ENCODE assay signal across 8 cellular contexts in genomic region chrX:103405009-103405333, GRCh38. TPM values are rescaled to one million over a fixed set of nuclear protein-coding genes. Genes with fewer than 3 reads are reported as not detected.
A peak's percentile ranks its signal among the peaks of the same experiment; 100 is the strongest.
DNase-seq lines count a peak whose midpoint lies in the region; ATAC-seq and TF ChIP-seq lines count a peak whose summit lies in the region.

No MANE protein-coding gene starts in this region.

- TF ChIP-seq CTCF in Caco-2 (IDR thresholded peaks at IDR 0.05; ENCODE audit: insufficient read depth in 1 of 2, low read depth in 1 of 2, low read length in 1 of 2, severe bottlenecking in 1 of 2, unreplicated experiment in 1 of 2) (no peak), choroid plexus epithelial cell (conservative IDR thresholded peaks at IDR 0.05; ENCODE audit: low read depth, low read length) (no peak), nephron progenitor cell (IDR thresholded peaks at IDR 0.05) (no peak)

- no peaks in the 10 kb centered on the region for H3K36me3 ChIP-seq in Caco-2 (ENCODE audit: control insufficient read depth, insufficient read depth, low read length)

- H3K4me3 Mint-ChIP-seq in Caco-2 (ENCODE audit: unreplicated experiment) (peak overlapping the region; percentile 78), nephron progenitor cell (peak overlapping the region; percentile 93)

- H3K9me3 ChIP-seq in Caco-2: no peaks in the 10 kb centered on the region

- H3K36me3 Mint-ChIP-seq in Caco-2 (ENCODE audit: insufficient read depth, unreplicated experiment) (peaks cover 13% of the 10 kb centered on the region), nephron progenitor cell (ENCODE audit: low read depth) (peaks cover 6% of the 10 kb centered on the region)

- H3K4me3 ChIP-seq in Caco-2 (ENCODE audit: low read depth, low read length) (peak overlapping the region; percentile 58), choroid plexus epithelial cell (ENCODE audit: low read depth, low read length) (peak overlapping the region; percentile 70)

- CTCF ChIA-PET in Caco-2 (lab: Charles Lee): interaction anchor here (0.7 kb wide), 1 partner anchor 22 kb away, joined by 3 read pairs; no protein-coding TSS in a partner anchor

- H3K4me1 Mint-ChIP-seq in Caco-2 (ENCODE audit: low read depth, unreplicated experiment) (peaks cover 7% of the 10 kb centered on the region), nephron progenitor cell (peaks cover 63% of the 10 kb centered on the region)

- no peak for DNase-seq in Caco-2
- DNase-seq in choroid plexus epithelial cell (ENCODE audit: low read depth): no peak
- no peak for DNase-seq in nephron progenitor cell
- no peak for DNase-seq in stimulated activated CD4-positive, alpha-beta T cell treated with anti-CD3 and anti-CD28 coated beads, Interleukin-2, amount 100 ng/mL, for 48 hours
- DNase-seq in NCI-H446 (lab: John Stamatoyannopoulos, UW): no peak
- no peak for DNase-seq in middle frontal gyrus (ENCODE audit: extremely low spot score, low spot score)

- ATAC-seq in HG03175 (IDR thresholded peaks at IDR 0.05; ENCODE audit: unreplicated experiment): peak; percentile 33
- ATAC-seq in HG03108 (IDR thresholded peaks at IDR 0.05; ENCODE audit: unreplicated experiment): no peak

- no peaks in the 10 kb centered on the region for H3K27me3 Mint-ChIP-seq in Caco-2 (ENCODE audit: insufficient read depth, unreplicated experiment)
- peaks cover 13% of the 10 kb centered on the region for H3K27me3 Mint-ChIP-seq in nephron progenitor cell (ENCODE audit: low read depth, poor library complexity)

- TSS peak; percentile 83 for BruUV-seq in Caco-2 (replicated peaks; lab: Mats Ljungman, UMichigan)

- POLR2A ChIA-PET in Caco-2 (lab: Charles Lee): interaction anchor here (1.2 kb wide), 1 partner anchor 20 kb away, joined by 3 read pairs; no protein-coding TSS in a partner anchor

- no peaks in the 10 kb centered on the region for H3K4me1 ChIP-seq in Caco-2

- intact Hi-C loops in Caco-2 (cut with micrococcal nuclease; ENCODE audit: unreplicated experiment): no loop called here

- H3K9me3 Mint-ChIP-seq in Caco-2 (ENCODE audit: unreplicated experiment) (no peaks in the 10 kb centered on the region), nephron progenitor cell (peaks cover 19% of the 10 kb centered on the region)

- no peaks in the 10 kb centered on the region for H3K27me3 ChIP-seq in Caco-2 (replicated peaks; ENCODE audit: control insufficient read depth, insufficient read depth, low read length)

- H3K27ac Mint-ChIP-seq in Caco-2 (ENCODE audit: unreplicated experiment) (peak overlapping the region; percentile 97), nephron progenitor cell (no peak overlapping the region)

RNA-seq across cellular contexts. Expression of gene BEX3, which starts 28.6 kb away (rescaled TPM):
- total RNA-seq in Caco-2 (2022): 293 and 367 TPM in 2 replicates

RNA-seq across cellular contexts. Expression of gene TCEAL9, which starts 48.7 kb away (rescaled TPM):
- 41.9 and 44.9 TPM in 2 replicates for total RNA-seq in Caco-2 (2022)
